Comparison of ENCODE assay signal across 9 cellular contexts in the genomic region with DNA sequence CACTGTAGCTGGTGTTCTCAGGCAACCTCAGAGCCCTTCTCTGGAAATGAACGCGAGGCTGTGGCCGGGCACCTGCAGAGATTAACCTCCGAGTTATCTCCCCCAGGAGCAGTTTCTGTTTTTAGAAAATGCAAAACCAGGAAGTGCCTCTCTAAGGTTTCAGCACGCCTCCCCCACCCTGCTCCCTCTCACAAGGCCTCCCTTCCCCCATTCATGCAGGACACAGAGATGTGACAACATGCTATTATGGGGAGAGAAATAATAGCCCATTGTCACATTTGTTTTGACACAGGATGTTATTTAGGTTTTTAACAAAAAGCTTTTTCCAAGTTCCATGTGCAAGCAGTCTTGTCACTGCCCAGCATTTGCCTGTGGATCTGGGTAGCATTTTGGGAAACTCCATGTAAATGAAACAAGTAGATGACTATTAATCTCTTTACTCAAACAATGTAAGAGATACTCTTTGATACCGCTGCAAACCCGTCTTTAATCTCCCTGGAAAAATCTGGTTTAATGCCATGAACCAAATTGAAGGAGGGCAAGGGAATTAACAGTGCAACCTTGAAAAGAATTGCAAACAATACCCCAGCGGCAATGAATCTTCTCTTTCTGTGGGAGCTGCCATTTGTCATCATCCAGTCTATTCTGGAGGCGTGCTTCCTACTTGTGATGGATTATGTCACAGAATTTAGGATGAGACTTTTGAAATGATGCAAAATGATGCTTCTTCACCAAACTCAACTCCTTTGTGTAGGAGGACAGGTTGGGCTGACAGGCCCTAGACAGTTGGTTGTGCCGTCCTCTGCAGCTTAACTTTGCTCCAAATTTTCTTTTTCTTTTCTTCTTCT.
DNase-seq lines count a peak whose midpoint lies in the region; FAIRE-seq and TF ChIP-seq lines count a peak whose summit lies in the region.
"Had no signal": no experiment of that assay in that cellular context is flagged by ENCODE, and none has a peak within 500 bp of the region (broad histone marks: within the 10 kb centered on the region; RNA-seq: fewer than 3 reads in every experiment).

No MANE protein-coding gene starts in this region.

- DNase-seq in NCI-H2081 (lab: John Stamatoyannopoulos, UW) (peak; percentile 45 to 60), NCI-H2081 treated with DMSO at 0.1 percent for 48 hours (lab: John Stamatoyannopoulos, UW) (no peak), RPMI8226 (peak; percentile 68), esophagus squamous epithelium (lab: John Stamatoyannopoulos, UW) (no peak), D721Med (ENCODE audit: insufficient read length, low spot score) (no peak), thyroid gland (no peak), H4 (ENCODE audit: low spot score) (no peak)
- peak; percentile 11 for DNase-seq in stimulated activated CD4-positive, alpha-beta T cell treated with anti-CD3 and anti-CD28 coated beads, Interleukin-4, amount 100 ng/mL, for 1 hour

- 46 to 59% methylated on average over 10 of the region's 10 CpGs for WGBS in esophagus squamous epithelium, 2 donors
- WGBS in thyroid gland, 2 donors: 67 to 77% methylated on average over 10 of the region's 10 CpGs

- no peak for FAIRE-seq in D721Med (lab: Jason Lieb, UNC)

- H3K4me3 ChIP-seq in esophagus squamous epithelium (peak overlapping the region; percentile 9 to 56 (median 28)), thyroid gland (replicated peaks in 1 of 3) (no peak overlapping the region)

- no peak for TF ChIP-seq POLR2A in esophagus squamous epithelium (IDR thresholded peaks at IDR 0.05)
- TF ChIP-seq POLR2A in thyroid gland (IDR thresholded peaks at IDR 0.05): no peak

- TF ChIP-seq CTCF in esophagus squamous epithelium (IDR thresholded peaks at IDR 0.05) (no peak), D721Med (IDR thresholded peaks at IDR 0.05; ENCODE audit: insufficient read depth, missing control alignments) (no peak), thyroid gland (IDR thresholded peaks at IDR 0.05) (no peak)

- H3K9me3 ChIP-seq in esophagus squamous epithelium (no peaks in the 10 kb centered on the region), thyroid gland (no peaks in the 10 kb centered on the region)

- H3K36me3 ChIP-seq in esophagus squamous epithelium: no peaks in the 10 kb centered on the region
- no peaks in the 10 kb centered on the region for H3K36me3 ChIP-seq in thyroid gland

- no peak overlapping the region for H3K27ac ChIP-seq in esophagus squamous epithelium
- no peak overlapping the region for H3K27ac ChIP-seq in thyroid gland
- H3K27ac ChIP-seq: epithelial cell of prostate had no signal

- intact Hi-C loops in esophagus squamous epithelium (cut with DNase I) (no loop called here), thyroid gland (cut with DNase I) (no loop called here)

- no peaks in the 10 kb centered on the region for H3K27me3 ChIP-seq in esophagus squamous epithelium
- no peaks in the 10 kb centered on the region for H3K27me3 ChIP-seq in thyroid gland

- H3K4me1 ChIP-seq in esophagus squamous epithelium (peaks cover 0 to 10% (median 0%) of the 10 kb centered on the region in 3 donors), thyroid gland (no peaks in the 10 kb centered on the region)

Comparison
In these comparisons a context has a peak if more than half of its experiments do, and no peak if none do; other contexts are left out.
1. DNase-seq: peak in NCI-H2081 (2 of 2), RPMI8226 (single experiment) and stimulated activated CD4-positive, alpha-beta T cell treated with anti-CD3 and anti-CD28 coated beads, Interleukin-4, amount 100 ng/mL, for 1 hour (single experiment); none in NCI-H2081 treated with DMSO at 0.1 percent for 48 hours (single experiment), esophagus squamous epithelium (single experiment), D721Med (single experiment), thyroid gland (0 of 2) and H4 (single experiment).
2. H3K4me3 ChIP-seq: peak in esophagus squamous epithelium (4 of 4); none in thyroid gland (0 of 3).